16 cellular contexts compared by ENCODE assay signal in the genomic region with DNA sequence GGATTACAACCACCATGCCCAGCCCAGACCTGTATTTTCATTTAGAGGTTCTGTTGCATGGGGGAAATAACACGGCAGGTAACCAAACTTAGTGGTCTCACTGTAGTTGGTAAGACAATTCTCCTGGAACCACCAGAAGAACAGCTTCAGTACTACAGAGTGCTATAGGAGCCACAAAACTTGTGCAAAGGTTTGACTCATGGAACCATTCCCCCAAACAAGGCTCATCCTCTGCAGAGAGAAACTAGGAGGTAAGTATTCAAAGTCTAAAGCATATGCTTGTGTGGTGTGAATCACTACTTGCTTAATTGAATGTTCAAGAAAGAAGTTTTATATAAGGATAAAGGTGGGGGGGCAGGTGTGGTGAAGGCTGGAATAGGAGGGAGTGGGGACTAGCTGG. TPM values are rescaled to one million over a fixed set of nuclear protein-coding genes. Genes with fewer than 3 reads are reported as not detected.
DNase-seq lines count a peak whose midpoint lies in the region; TF ChIP-seq lines count a peak whose summit lies in the region.
"Had no signal": no experiment of that assay in that cellular context is flagged by ENCODE, and none has a peak within 500 bp of the region (broad histone marks: within the 10 kb centered on the region; RNA-seq: fewer than 3 reads in every experiment).

No MANE protein-coding gene starts in this region.

- H3K4me3 ChIP-seq in HL-60 (replicated peaks; ENCODE audit: insufficient read depth, low read length) = no peak overlapping the region
- H3K4me3 ChIP-seq: gastrocnemius medialis, left lung, smooth muscle cell had no signal

- TF ChIP-seq CTCF in HL-60 (IDR thresholded peaks at IDR 0.05; ENCODE audit: insufficient read depth, low read length) (no peak), nephron (IDR thresholded peaks at IDR 0.05; ENCODE audit: unreplicated experiment in 3 of 3) (no peak)

- H3K27me3 ChIP-seq in HL-60 (ENCODE audit: insufficient read depth, poor library complexity, severe bottlenecking) = no peaks in the 10 kb centered on the region
- H3K27me3 ChIP-seq: gastrocnemius medialis, left lung had no signal

- H3K4me3 Mint-ChIP-seq in T-helper 1 cell treated with Interleukin-12 subunit alpha and Interleukin-12 subunit beta and Interleukin-4 antibody, amounts not matched to agents 30 μg/mL and 1 μg/mL, for 36 hours = peak overlapping the region; percentile 36
- H3K4me3 Mint-ChIP-seq in activated naive CD8-positive, alpha-beta T cell treated with anti-CD3 and anti-CD28 coated beads for 36 hours = peak overlapping the region; percentile 37
- no peak overlapping the region for H3K4me3 Mint-ChIP-seq in nephron
- H3K4me3 Mint-ChIP-seq: WTC11 had no signal

- H3K36me3 Mint-ChIP-seq in T-helper 1 cell treated with Interleukin-12 subunit alpha and Interleukin-12 subunit beta and Interleukin-4 antibody, amounts not matched to agents 30 μg/mL and 1 μg/mL, for 36 hours (ENCODE audit: low read depth) = peaks cover 20% of the 10 kb centered on the region
- peaks cover 19% of the 10 kb centered on the region for H3K36me3 Mint-ChIP-seq in activated naive CD8-positive, alpha-beta T cell treated with anti-CD3 and anti-CD28 coated beads for 36 hours
- H3K36me3 Mint-ChIP-seq in nephron (ENCODE audit: low read depth) = peaks cover 9% of the 10 kb centered on the region

- peaks cover 27% of the 10 kb centered on the region for H3K4me1 Mint-ChIP-seq in T-helper 1 cell treated with Interleukin-12 subunit alpha and Interleukin-12 subunit beta and Interleukin-4 antibody, amounts not matched to agents 30 μg/mL and 1 μg/mL, for 36 hours (ENCODE audit: low read depth)
- peaks cover 40% of the 10 kb centered on the region for H3K4me1 Mint-ChIP-seq in activated naive CD8-positive, alpha-beta T cell treated with anti-CD3 and anti-CD28 coated beads for 36 hours
- H3K4me1 Mint-ChIP-seq in nephron = peaks cover 34% of the 10 kb centered on the region

- peak overlapping the region; percentile 69 for H3K27ac Mint-ChIP-seq in T-helper 1 cell treated with Interleukin-12 subunit alpha and Interleukin-12 subunit beta and Interleukin-4 antibody, amounts not matched to agents 30 μg/mL and 1 μg/mL, for 36 hours
- peak overlapping the region; percentile 87 for H3K27ac Mint-ChIP-seq in activated naive CD8-positive, alpha-beta T cell treated with anti-CD3 and anti-CD28 coated beads for 36 hours
- H3K27ac Mint-ChIP-seq in nephron = peak overlapping the region; percentile 9 to 49 (median 29)
- H3K27ac Mint-ChIP-seq: WTC11 had no signal

- DNase-seq in T-helper 1 cell (no peak), HL-60 (ENCODE audit: low read depth in 1 of 2, low spot score in 1 of 2) (no peak), NCI-H2171 (lab: John Stamatoyannopoulos, UW) (no peak), HCEC 1CT (no peak), cortex of kidney (lab: John Stamatoyannopoulos, UW) (no peak)
- no peak for DNase-seq in activated naive CD8-positive, alpha-beta T cell treated with anti-CD3 and anti-CD28 coated beads for 36 hours
- DNase-seq: 8988T, gastrocnemius medialis had no signal

- H3K27ac ChIP-seq in HL-60 (replicated peaks) = peak overlapping the region; percentile 37
- H3K27ac ChIP-seq: C4-2B, epithelial cell of prostate, gastrocnemius medialis, RWPE1 had no signal

- no peaks in the 10 kb centered on the region for H3K27me3 Mint-ChIP-seq in T-helper 1 cell treated with Interleukin-12 subunit alpha and Interleukin-12 subunit beta and Interleukin-4 antibody, amounts not matched to agents 30 μg/mL and 1 μg/mL, for 36 hours (ENCODE audit: low read depth)
- H3K27me3 Mint-ChIP-seq in activated naive CD8-positive, alpha-beta T cell treated with anti-CD3 and anti-CD28 coated beads for 36 hours = no peaks in the 10 kb centered on the region
- H3K27me3 Mint-ChIP-seq in nephron (ENCODE audit: low read depth) = no peaks in the 10 kb centered on the region

- no peaks in the 10 kb centered on the region for H3K9me3 Mint-ChIP-seq in T-helper 1 cell treated with Interleukin-12 subunit alpha and Interleukin-12 subunit beta and Interleukin-4 antibody, amounts not matched to agents 30 μg/mL and 1 μg/mL, for 36 hours
- H3K9me3 Mint-ChIP-seq in activated naive CD8-positive, alpha-beta T cell treated with anti-CD3 and anti-CD28 coated beads for 36 hours = no peaks in the 10 kb centered on the region
- no peaks in the 10 kb centered on the region for H3K9me3 Mint-ChIP-seq in nephron
- H3K9me3 Mint-ChIP-seq: WTC11 had no signal

RNA-seq across cellular contexts. Expression of a gene that starts 58.7 kb away (rescaled TPM):
- total RNA-seq in activated naive CD8-positive, alpha-beta T cell treated with anti-CD3 and anti-CD28 coated beads for 36 hours = 10 to 100 TPM; 18.4 to 21.4 TPM

Comparison
In these comparisons a context has a peak if more than half of its experiments do, and no peak if none do; other contexts are left out.
1. H3K27ac Mint-ChIP-seq: peak in every context shown above with its lines; median percentile 87 in activated naive CD8-positive, alpha-beta T cell treated with anti-CD3 and anti-CD28 coated beads for 36 hours; 69 in T-helper 1 cell treated with Interleukin-12 subunit alpha and Interleukin-12 subunit beta and Interleukin-4 antibody, amounts not matched to agents 30 μg/mL and 1 μg/mL, for 36 hours; 29 in nephron.
2. H3K4me3 Mint-ChIP-seq: peak in T-helper 1 cell treated with Interleukin-12 subunit alpha and Interleukin-12 subunit beta and Interleukin-4 antibody, amounts not matched to agents 30 μg/mL and 1 μg/mL, for 36 hours (single experiment) and activated naive CD8-positive, alpha-beta T cell treated with anti-CD3 and anti-CD28 coated beads for 36 hours (single experiment); none in nephron (0 of 3).